ENCODE assay signal across 8 cellular contexts in the genomic region with DNA sequence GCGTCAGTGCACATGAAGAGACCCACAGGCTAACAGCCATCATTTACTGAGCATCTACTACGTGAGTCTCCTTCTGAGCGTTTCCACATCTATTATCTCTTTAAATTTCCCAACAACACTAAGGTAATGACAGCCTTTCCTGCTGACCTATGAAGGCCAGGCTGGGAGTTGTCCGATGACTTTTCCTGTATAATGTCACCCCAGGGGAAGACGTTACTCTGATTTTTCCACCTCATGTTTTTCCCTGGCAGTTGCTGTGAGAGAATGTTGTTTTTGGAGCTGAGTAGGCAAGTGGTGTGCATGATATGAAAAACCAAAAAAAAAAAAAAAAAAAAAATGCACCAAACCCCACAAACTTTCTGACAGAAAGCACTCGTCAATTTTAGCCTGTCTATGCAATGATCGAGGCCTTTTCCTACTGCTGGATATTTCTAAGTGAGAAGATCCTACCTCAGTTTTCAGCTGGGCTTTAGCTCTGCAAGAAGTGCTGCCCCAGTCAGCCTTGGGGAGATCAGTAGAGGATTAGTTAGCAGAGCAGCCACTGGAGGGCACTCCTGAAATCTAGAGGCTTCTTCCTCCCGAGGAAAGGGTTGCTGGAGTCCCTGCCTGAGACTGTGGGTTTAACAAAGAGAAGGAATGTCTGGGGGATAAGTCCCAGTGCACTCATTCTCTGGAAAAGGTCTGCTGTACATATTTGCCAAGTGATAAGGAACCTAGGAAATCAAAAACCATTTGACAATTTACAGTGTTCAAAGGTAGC.
A peak's percentile ranks its signal among the peaks of the same experiment; 100 is the strongest.
DNase-seq lines count a peak whose midpoint lies in the region; ATAC-seq, FAIRE-seq and TF ChIP-seq lines count a peak whose summit lies in the region.

No MANE protein-coding gene starts in this region.

- H3K9me3 ChIP-seq in esophagus muscularis mucosa, result no peaks in the 10 kb centered on the region

- TF ChIP-seq EP300 in Ishikawa (IDR thresholded peaks at IDR 0.05; ENCODE audit: borderline replicate concordance), result no peak
- TF ChIP-seq EP300 in esophagus muscularis mucosa (IDR thresholded peaks at IDR 0.05), result no peak

- no peaks in the 10 kb centered on the region for H3K27me3 ChIP-seq in esophagus muscularis mucosa

- DNase-seq in Daoy (ENCODE audit: low read depth) (peak; percentile 64), RCC 7860 (ENCODE audit: low spot score) (peak; percentile 47), esophagus muscularis mucosa (ENCODE audit: extremely low spot score) (no peak), myocyte (ENCODE audit: low read depth) (peak; percentile 82), putamen (ENCODE audit: low spot score) (no peak)
- no peak for DNase-seq in NK-92 treated with Interleukin-12 subunit alpha and Interleukin-12 subunit beta, amount 100 ng/mL, for 24 hours (lab: John Stamatoyannopoulos, UW)

- ATAC-seq in GM19467 (IDR thresholded peaks at IDR 0.05; ENCODE audit: unreplicated experiment), result peak; percentile 55

- peaks cover 42 to 66% (median 62%) of the 10 kb centered on the region in 4 donors for H3K4me1 ChIP-seq in esophagus muscularis mucosa

- peak; percentile 35 for TF ChIP-seq RAD21 in Ishikawa (IDR thresholded peaks at IDR 0.05; ENCODE audit: low read depth)

- H3K4me3 ChIP-seq in esophagus muscularis mucosa, result no peak overlapping the region

- no peak for TF ChIP-seq POLR2A in esophagus muscularis mucosa (IDR thresholded peaks at IDR 0.05; ENCODE audit: low read depth)

- TF ChIP-seq CTCF in esophagus muscularis mucosa (IDR thresholded peaks at IDR 0.05), result peak; percentile 40 to 65 (median 62)

- peak overlapping the region; percentile 50 to 64 (median 58) for H3K27ac ChIP-seq in esophagus muscularis mucosa (replicated peaks in 1 of 4)

- no peak for FAIRE-seq in RCC 7860 (lab: Jason Lieb, UNC)

- WGBS in esophagus muscularis mucosa, result 56% methylated on average over 8 of the region's 8 CpGs

- no peaks in the 10 kb centered on the region for H3K36me3 ChIP-seq in esophagus muscularis mucosa

- intact Hi-C loops in esophagus muscularis mucosa (cut with DNase I), result loop anchor here (10.0 kb wide), 2 partner anchors 120 to 210 kb away; a partner anchor contains a TSS

TF ChIP-seq in Ishikawa, 13 proteins besides CTCF, POLR2A, EP300 and RAD21:
- TF ChIP-seq FOXM1 (IDR thresholded peaks at IDR 0.05; ENCODE audit: borderline replicate concordance, low read depth) (no peak), NFIC (IDR thresholded peaks at IDR 0.05) (no peak), TCF12 (IDR thresholded peaks at IDR 0.05; ENCODE audit: low read depth) (no peak), TEAD4 (IDR thresholded peaks at IDR 0.05) (no peak), YY1 (IDR thresholded peaks at IDR 0.05; ENCODE audit: low read depth) (no peak), EGR1 (IDR thresholded peaks at IDR 0.05) (no peak)
- TF ChIP-seq, protein P1, sequence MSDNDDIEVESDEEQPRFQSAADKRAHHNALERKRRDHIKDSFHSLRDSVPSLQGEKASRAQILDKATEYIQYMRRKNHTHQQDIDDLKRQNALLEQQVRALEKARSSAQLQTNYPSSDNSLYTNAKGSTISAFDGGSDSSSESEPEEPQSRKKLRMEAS (IDR thresholded peaks at IDR 0.05), result no peak

Comparison
In these comparisons a context has a peak if more than half of its experiments do, and no peak if none do; other contexts are left out.
1. DNase-seq: peak in Daoy (single experiment), RCC 7860 (single experiment) and myocyte (single experiment); none in esophagus muscularis mucosa (single experiment), putamen (single experiment) and NK-92 treated with Interleukin-12 subunit alpha and Interleukin-12 subunit beta, amount 100 ng/mL, for 24 hours (single experiment).